7 cellular contexts compared by ENCODE assay signal in the genomic region with DNA sequence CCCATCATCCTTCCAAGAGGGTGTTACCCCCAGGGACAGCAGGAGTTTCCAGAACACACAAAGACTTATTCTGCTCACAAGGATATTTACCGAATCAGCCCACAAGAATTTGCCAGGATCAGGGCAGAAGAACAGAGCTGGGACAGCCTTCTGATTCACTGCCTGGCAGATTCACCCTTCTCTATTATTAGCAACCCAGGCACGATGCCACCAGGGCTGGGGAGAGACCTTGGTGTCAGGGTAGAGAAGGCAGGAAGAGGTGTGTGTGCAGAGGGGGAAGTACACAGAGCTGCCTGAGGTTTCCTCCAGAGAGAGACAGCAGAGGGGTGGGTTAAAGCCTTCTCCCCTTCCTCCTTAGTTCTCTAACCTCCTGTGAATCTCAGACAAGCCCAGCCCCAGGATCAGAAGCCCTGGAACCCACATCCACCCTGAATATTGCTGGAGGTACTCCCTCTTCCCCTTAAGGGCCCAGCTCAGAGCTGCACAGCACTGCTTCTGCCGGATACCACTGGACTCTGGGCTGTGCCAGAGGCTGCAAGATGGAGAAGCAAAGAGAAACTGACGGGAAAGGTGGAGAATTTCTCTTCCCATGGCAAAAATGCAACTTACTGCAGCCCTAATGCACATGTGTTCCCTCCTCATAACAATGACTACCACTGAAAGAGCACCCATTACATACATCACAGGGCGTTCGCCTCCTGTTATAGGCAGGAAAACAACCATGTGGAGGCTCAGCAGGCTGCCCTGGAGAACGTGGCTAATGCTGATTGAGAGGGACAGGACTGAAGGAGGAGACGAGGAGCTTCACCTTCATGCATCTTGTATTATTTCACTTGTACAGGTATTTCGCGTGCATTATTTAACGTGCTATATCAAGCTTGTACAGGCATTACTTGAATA.
DNase-seq lines count a peak whose midpoint lies in the region; ATAC-seq, FAIRE-seq and TF ChIP-seq lines count a peak whose summit lies in the region.

No MANE protein-coding gene starts in this region.

- H3K27me3 ChIP-seq in muscle layer of colon (ENCODE audit: control insufficient read depth in 1 of 2, insufficient read depth in 2 of 2, low read length in 2 of 2), result no peaks in the 10 kb centered on the region

- H3K4me1 ChIP-seq in muscle layer of colon (ENCODE audit: insufficient read depth, low read length), result peaks cover 94% of the 10 kb centered on the region

- DNase-seq in GM19239 (ENCODE audit: insufficient read length, low spot score), result no peak
- DNase-seq in LNCaP clone FGC (ENCODE audit: low read depth), result peak; percentile 81
- peak; percentile 74 for DNase-seq in activated CD4-positive, alpha-beta T cell treated with anti-CD3 and anti-CD28 coated beads, Interleukin-2, amount 50 U/mL, for 1 hour
- peak; percentile 78 for DNase-seq in effector CD4-positive, alpha-beta T cell
- peak; percentile 84 for DNase-seq in stromal cell of bone marrow (ENCODE audit: low read depth)

- H3K36me3 ChIP-seq in muscle layer of colon (ENCODE audit: insufficient read depth, low read length), result no peaks in the 10 kb centered on the region

- ATAC-seq in GM18519 (IDR thresholded peaks at IDR 0.05; ENCODE audit: low FRiP score, unreplicated experiment), result no peak

- FAIRE-seq in GM19239 (lab: Jason Lieb, UNC), result peak; percentile 85

- H3K27ac ChIP-seq in muscle layer of colon (ENCODE audit: low read depth, low read length), result peak overlapping the region; percentile 89

- no peak overlapping the region for H3K4me3 ChIP-seq in LNCaP clone FGC (ENCODE audit: low read depth, low read length)
- peak overlapping the region in 1 of 2 donors; percentile 36 for H3K4me3 ChIP-seq in muscle layer of colon (ENCODE audit: low read depth in 1 of 2, low read length in 2 of 2)

- 0 out of 2 replicates have a peak, but pooled peaks have one; percentile 23 for TF ChIP-seq CTCF in LNCaP clone FGC (IDR thresholded peaks at IDR 0.05; ENCODE audit: control insufficient read depth, extremely low read depth, insufficient read depth)

- H3K9me3 ChIP-seq in muscle layer of colon (ENCODE audit: low read length), result no peaks in the 10 kb centered on the region

- H3K9ac ChIP-seq in muscle layer of colon (ENCODE audit: low read length), result peak overlapping the region; percentile 59
